8 cellular contexts compared by ENCODE assay signal in genomic region chr1:200302192-200302892, GRCh38.
DNase-seq lines count a peak whose midpoint lies in the region; ATAC-seq and TF ChIP-seq lines count a peak whose summit lies in the region.

No MANE protein-coding gene starts in this region.

- ATAC-seq in HG02798 (IDR thresholded peaks at IDR 0.05; ENCODE audit: poor library complexity, unreplicated experiment), result peak; percentile 71
- peak; percentile 94 to 96 for ATAC-seq in activated T-cell treated with anti-CD3 and anti-CD28 coated beads, Interleukin-2, amount 50 U/mL, for 72 hours (replicated peaks in 1 of 2)

- H3K4me3 Mint-ChIP-seq in activated T-cell treated with anti-CD3 and anti-CD28 coated beads, Interleukin-2, amount 50 U/mL, for 72 hours, result peak overlapping the region; percentile 82 to 88
- H3K4me3 Mint-ChIP-seq in nephron progenitor cell, result peak overlapping the region; percentile 85

- H3K27me3 Mint-ChIP-seq in activated T-cell treated with anti-CD3 and anti-CD28 coated beads, Interleukin-2, amount 50 U/mL, for 72 hours (ENCODE audit: low read depth), result peaks cover 30% of the 10 kb centered on the region
- H3K27me3 Mint-ChIP-seq in nephron progenitor cell (ENCODE audit: low read depth, poor library complexity), result peaks cover 68% of the 10 kb centered on the region

- no peaks in the 10 kb centered on the region for H3K9me3 Mint-ChIP-seq in activated T-cell treated with anti-CD3 and anti-CD28 coated beads, Interleukin-2, amount 50 U/mL, for 72 hours
- no peaks in the 10 kb centered on the region for H3K9me3 Mint-ChIP-seq in nephron progenitor cell

- DNase-seq in NCI-H1417 (lab: John Stamatoyannopoulos, UW) (peak; percentile 56 to 76 (median 61)), NCI-H1417 treated with DMSO at 0.1 percent for 48 hours (lab: John Stamatoyannopoulos, UW) (no peak), NCI-H774 (lab: John Stamatoyannopoulos, UW) (peak; percentile 37), fibroblast of mammary gland (ENCODE audit: low read depth) (peak; percentile 30), nephron progenitor cell (peak; percentile 54)
- peak; percentile 67 to 71 for DNase-seq in activated T-cell treated with anti-CD3 and anti-CD28 coated beads, Interleukin-2, amount 50 U/mL, for 72 hours

- H3K36me3 ChIP-seq in stomach smooth muscle (ENCODE audit: control insufficient read depth in 2 of 2, insufficient read depth in 2 of 2, low read length in 2 of 2), result no peaks in the 10 kb centered on the region

- H3K4me3 ChIP-seq in fibroblast of mammary gland (ENCODE audit: control insufficient read depth, low read depth, low read length), result peak overlapping the region; percentile 78
- peak overlapping the region; percentile 93 to 95 for H3K4me3 ChIP-seq in stomach smooth muscle (ENCODE audit: low read length in 2 of 2)

- peak overlapping the region; percentile 65 to 74 for H3K9ac ChIP-seq in stomach smooth muscle (ENCODE audit: low read length in 2 of 2)

- no peak for TF ChIP-seq CTCF in fibroblast of mammary gland (conservative IDR thresholded peaks at IDR 0.05; ENCODE audit: control insufficient read depth, insufficient read depth, low read depth, low read length)
- TF ChIP-seq CTCF in nephron progenitor cell (IDR thresholded peaks at IDR 0.05), result no peak

- H3K4me1 ChIP-seq in stomach smooth muscle (ENCODE audit: control insufficient read depth, insufficient read depth, low read length), result peaks cover 10% of the 10 kb centered on the region

- no peaks in the 10 kb centered on the region for H3K27me3 ChIP-seq in stomach smooth muscle (ENCODE audit: control insufficient read depth in 1 of 2, insufficient read depth in 2 of 2, low read length in 2 of 2)

- H3K27ac ChIP-seq in stomach smooth muscle (ENCODE audit: low read length), result peak overlapping the region; percentile 24

- no peaks in the 10 kb centered on the region for H3K9me3 ChIP-seq in stomach smooth muscle (ENCODE audit: control insufficient read depth in 2 of 2, low read length in 2 of 2)

- H3K36me3 Mint-ChIP-seq in activated T-cell treated with anti-CD3 and anti-CD28 coated beads, Interleukin-2, amount 50 U/mL, for 72 hours (ENCODE audit: insufficient read depth in 2 of 2), result no peaks in the 10 kb centered on the region
- H3K36me3 Mint-ChIP-seq in nephron progenitor cell (ENCODE audit: low read depth), result no peaks in the 10 kb centered on the region

- peaks cover 14% of the 10 kb centered on the region for H3K4me1 Mint-ChIP-seq in activated T-cell treated with anti-CD3 and anti-CD28 coated beads, Interleukin-2, amount 50 U/mL, for 72 hours (ENCODE audit: low read depth)
- H3K4me1 Mint-ChIP-seq in nephron progenitor cell, result peaks cover 37% of the 10 kb centered on the region

- H3K27ac Mint-ChIP-seq in activated T-cell treated with anti-CD3 and anti-CD28 coated beads, Interleukin-2, amount 50 U/mL, for 72 hours, result no peak overlapping the region
- H3K27ac Mint-ChIP-seq in nephron progenitor cell, result no peak overlapping the region
